ENCODE assay signal across 17 cellular contexts in the genomic region with DNA sequence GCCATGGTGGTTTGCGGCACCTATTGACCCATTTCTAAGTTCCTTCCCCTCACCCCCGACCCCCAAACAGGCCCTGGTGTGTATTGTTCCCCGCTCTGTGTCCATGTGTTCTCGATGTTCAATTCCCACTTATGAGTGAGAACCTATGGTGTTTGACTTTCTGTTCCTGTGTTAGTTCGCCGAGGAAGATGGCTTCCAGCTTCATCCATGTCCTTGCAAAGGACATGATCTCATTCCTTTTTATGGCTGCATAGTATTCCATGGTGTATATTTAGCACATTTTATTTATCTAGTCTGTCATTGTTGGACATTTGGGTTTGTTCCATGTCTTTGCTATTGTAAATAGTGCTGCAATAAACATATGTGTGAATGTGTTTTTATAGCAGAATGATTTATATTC.
DNase-seq lines count a peak whose midpoint lies in the region; ATAC-seq and TF ChIP-seq lines count a peak whose summit lies in the region.
"Had no signal": no experiment of that assay in that cellular context is flagged by ENCODE, and none has a peak within 500 bp of the region (broad histone marks: within the 10 kb centered on the region; RNA-seq: fewer than 3 reads in every experiment).

No MANE protein-coding gene starts in this region.

- H2BK20ac ChIP-seq in H9 (ENCODE audit: low read depth, low read length, poor library complexity, severe bottlenecking) = no peak overlapping the region

- H3K27ac Mint-ChIP-seq in H9 (no peak overlapping the region), IgD-negative memory B cell (peak overlapping the region in 2 of 3 donors; percentile 8 to 47)
- H3K27ac Mint-ChIP-seq: B cell; CD4-positive, alpha-beta T cell; CD8-positive, alpha-beta T cell had no signal

- no peak overlapping the region for H3K18ac ChIP-seq in H9 (ENCODE audit: insufficient read length, low read depth, low read length)

- no peak overlapping the region for H3K14ac ChIP-seq in H9 (ENCODE audit: insufficient read depth, low read length)

- no peaks in the 10 kb centered on the region for H3K23me2 ChIP-seq in H9 (ENCODE audit: insufficient read length, low read depth, low read length, poor library complexity, severe bottlenecking)

- no CpG with 5 or more reads among the region's 6 CpGs for WGBS in H9 (ENCODE audit: extremely low coverage, insufficient read length, low lambda C conversion rate)

- H3K4me3 Mint-ChIP-seq in H9 = no peak overlapping the region
- H3K4me3 Mint-ChIP-seq in IgD-negative memory B cell = no peak overlapping the region
- H3K4me3 Mint-ChIP-seq: B cell; CD4-positive, alpha-beta T cell; CD8-positive, alpha-beta T cell had no signal

- peaks cover 14 to 16% of the 10 kb centered on the region in 2 experiments for H3K4me1 Mint-ChIP-seq in H9
- no peaks in the 10 kb centered on the region for H3K4me1 Mint-ChIP-seq in IgD-negative memory B cell
- H3K4me1 Mint-ChIP-seq: B cell had no signal

- no peaks in the 10 kb centered on the region for H3K79me1 ChIP-seq in H9 (ENCODE audit: insufficient read depth, low read depth, low read length, poor library complexity, severe bottlenecking)

- peaks cover 5% of the 10 kb centered on the region; the same call in 1 of the 2 replicates for H3K4me1 ChIP-seq in H9 (ENCODE audit: insufficient read depth, low read length)
- H3K4me1 ChIP-seq: Caco-2 had no signal

- H2AK5ac ChIP-seq in H9 (ENCODE audit: insufficient read length, low read length) = no peak overlapping the region

- no peak overlapping the region for H3K27ac ChIP-seq in H9 (ENCODE audit: insufficient read length, low read depth, low read length)
- H3K27ac ChIP-seq: BLaER1 treated with 17β-estradiol and CSF1 and Interleukin-3, amounts not matched to agents 10 nM and 100 nM; C4-2B had no signal

- peaks cover 2% of the 10 kb centered on the region for H4K20me1 ChIP-seq in H9 (ENCODE audit: control insufficient read depth, insufficient read depth, insufficient read length)
- H4K20me1 ChIP-seq: BLaER1 treated with 17β-estradiol and CSF1 and Interleukin-3, amounts not matched to agents 10 nM and 100 nM had no signal

- no peak overlapping the region for H4K5ac ChIP-seq in H9 (ENCODE audit: insufficient read length, low read depth, low read length)

- no peaks in the 10 kb centered on the region; the same call in 1 of the 2 replicates for H3K79me2 ChIP-seq in H9 (ENCODE audit: insufficient read depth, low read length)

- H4K91ac ChIP-seq in H9 (ENCODE audit: insufficient read length, low read depth, low read length) = no peak overlapping the region

- H3K9me3 ChIP-seq in H9 (ENCODE audit: control insufficient read depth, low read depth, low read length) = no peaks in the 10 kb centered on the region
- H3K9me3 ChIP-seq: Caco-2 had no signal

- no peak overlapping the region for H3K9ac ChIP-seq in H9 (ENCODE audit: extremely low read depth, insufficient read length, low read length)
- H3K9ac ChIP-seq: BLaER1 treated with 17β-estradiol and CSF1 and Interleukin-3, amounts not matched to agents 10 nM and 100 nM had no signal

- intact Hi-C loops in sciatic nerve (cut with DNase I) = no loop called here

- no peak overlapping the region for H3T11ph ChIP-seq in H9 (ENCODE audit: low read length)

- H4K8ac ChIP-seq in H9 (replicated peaks; ENCODE audit: insufficient read length, low read depth, low read length) = no peak overlapping the region

- no peak overlapping the region for H3K56ac ChIP-seq in H9 (ENCODE audit: insufficient read length, low read depth, low read length)

- DNase-seq in H9 (peak; percentile 0), sciatic nerve (ENCODE audit: low spot score) (peak; percentile 23), HuH-7 (ENCODE audit: low spot score) (no peak), NCI-H69 (lab: John Stamatoyannopoulos, UW) (no peak)
- DNase-seq: 8988T; AML-193; Caco-2; Calu3; CD4-positive, alpha-beta T cell; CD8-positive, alpha-beta T cell; DMS79 treated with DMSO at 0.1 percent for 48 hours; GF-D8 had no signal

- H2BK12ac ChIP-seq in H9 (ENCODE audit: insufficient read length, low read depth, low read length) = no peak overlapping the region

- TF ChIP-seq CTCF in H9 (conservative IDR thresholded peaks at IDR 0.05) = no peak

- H3K27me3 Mint-ChIP-seq in H9 (ENCODE audit: low read depth) (peaks cover 2% of the 10 kb centered on the region), IgD-negative memory B cell (no peaks in the 10 kb centered on the region)

- no peak overlapping the region for H2BK15ac ChIP-seq in H9 (ENCODE audit: low read depth, low read length)

- ATAC-seq in sciatic nerve (no peak), GM18511 (IDR thresholded peaks at IDR 0.05; ENCODE audit: unreplicated experiment) (no peak)
- ATAC-seq: CD8-positive, alpha-beta T cell had no signal

- H3K4ac ChIP-seq in H9 (ENCODE audit: low read depth, low read length) = no peak overlapping the region

- H3K27me3 ChIP-seq in H9 (ENCODE audit: insufficient read depth, low read length) = no peaks in the 10 kb centered on the region
- H3K27me3 ChIP-seq: BLaER1 treated with 17β-estradiol and CSF1 and Interleukin-3, amounts not matched to agents 10 nM and 100 nM had no signal

- H3K9me3 Mint-ChIP-seq in H9 (no peaks in the 10 kb centered on the region), IgD-negative memory B cell (peaks cover under 1 to 9% (median 3%) of the 10 kb centered on the region in 3 donors)
- H3K9me3 Mint-ChIP-seq: CD4-positive, alpha-beta T cell had no signal

- H3K4me2 ChIP-seq in H9 (ENCODE audit: insufficient read depth, insufficient read length, low read length) = no peak overlapping the region
- H3K4me2 ChIP-seq: BLaER1 treated with 17β-estradiol and CSF1 and Interleukin-3, amounts not matched to agents 10 nM and 100 nM had no signal

- no peak overlapping the region for H2BK5ac ChIP-seq in H9 (ENCODE audit: insufficient read length, low read length)

- H3K23ac ChIP-seq in H9 (ENCODE audit: insufficient read length, low read depth, low read length) = no peak overlapping the region

- H2BK120ac ChIP-seq in H9 (ENCODE audit: low read depth, low read length, poor library complexity, severe bottlenecking) = no peak overlapping the region

- no peak overlapping the region for H2AFZ ChIP-seq in H9 (ENCODE audit: low read length)

- peaks cover 0 to 2% (median 0%) of the 10 kb centered on the region in 3 experiments; a peak in 3 of 7 replicates for H3K36me3 Mint-ChIP-seq in H9 (ENCODE audit: insufficient read depth in 1 of 3, low read depth in 3 of 3)
- no peaks in the 10 kb centered on the region for H3K36me3 Mint-ChIP-seq in IgD-negative memory B cell
- H3K36me3 Mint-ChIP-seq: CD8-positive, alpha-beta T cell had no signal

Comparison
In these comparisons a context has a peak if more than half of its experiments do, and no peak if none do; other contexts are left out.
1. DNase-seq: peak in H9 (single experiment) and sciatic nerve (single experiment); none in HuH-7 (single experiment) and NCI-H69 (single experiment).
2. H3K27ac Mint-ChIP-seq: peak in IgD-negative memory B cell (2 of 3); none in H9 (0 of 3).